1 cellular context compared by ENCODE assay signal in the genomic region with DNA sequence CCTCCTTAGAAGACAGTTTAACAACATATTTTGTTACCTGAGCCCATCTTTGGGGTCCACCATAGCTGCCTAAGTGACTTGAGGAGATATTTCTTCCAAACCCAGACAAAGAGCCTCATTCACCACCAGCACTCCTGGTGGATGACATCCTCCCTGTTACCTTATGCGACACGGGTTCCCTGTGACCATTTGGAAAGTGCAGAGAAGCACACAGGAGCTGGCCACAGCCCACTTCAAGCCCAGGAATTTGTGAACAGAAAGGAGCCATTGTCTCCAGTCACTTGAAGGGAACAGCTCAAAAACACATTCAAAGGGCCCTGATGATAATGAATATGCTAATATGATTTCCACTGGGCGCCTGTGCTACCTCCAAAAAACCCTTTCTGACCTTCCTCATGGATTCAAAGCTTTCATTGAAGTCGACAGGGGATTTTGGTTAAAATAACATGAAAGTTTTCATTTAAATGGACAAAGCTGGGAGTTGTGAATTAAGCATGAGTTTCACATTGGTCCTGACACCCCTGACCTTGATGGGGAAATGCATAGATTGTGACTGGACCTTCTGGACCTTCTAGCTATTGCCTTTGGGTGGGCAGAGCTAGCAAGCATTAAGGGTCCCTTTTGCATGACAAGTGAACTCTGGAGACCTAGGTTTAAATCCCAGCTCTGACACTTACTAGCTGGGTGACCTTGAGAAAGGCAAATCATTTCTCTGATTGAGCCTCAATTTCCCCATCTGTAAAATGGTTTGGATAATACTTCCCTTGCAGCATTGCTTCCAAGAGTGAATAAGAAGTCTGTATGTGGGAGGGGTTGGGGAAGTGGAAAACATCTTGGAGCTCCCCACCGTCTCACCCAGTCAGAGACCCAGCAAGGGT.
TF ChIP-seq lines count a peak whose summit lies in the region.

No MANE protein-coding gene starts in this region.

TF ChIP-seq in H1, 55 proteins besides CTCF, POLR2A, EP300 and RAD21 (continued from another document):
- no peak for TF ChIP-seq TCF12 (IDR thresholded peaks at IDR 0.05; ENCODE audit: low read depth, low read length)
